8 cellular contexts compared by ENCODE assay signal in the genomic region with DNA sequence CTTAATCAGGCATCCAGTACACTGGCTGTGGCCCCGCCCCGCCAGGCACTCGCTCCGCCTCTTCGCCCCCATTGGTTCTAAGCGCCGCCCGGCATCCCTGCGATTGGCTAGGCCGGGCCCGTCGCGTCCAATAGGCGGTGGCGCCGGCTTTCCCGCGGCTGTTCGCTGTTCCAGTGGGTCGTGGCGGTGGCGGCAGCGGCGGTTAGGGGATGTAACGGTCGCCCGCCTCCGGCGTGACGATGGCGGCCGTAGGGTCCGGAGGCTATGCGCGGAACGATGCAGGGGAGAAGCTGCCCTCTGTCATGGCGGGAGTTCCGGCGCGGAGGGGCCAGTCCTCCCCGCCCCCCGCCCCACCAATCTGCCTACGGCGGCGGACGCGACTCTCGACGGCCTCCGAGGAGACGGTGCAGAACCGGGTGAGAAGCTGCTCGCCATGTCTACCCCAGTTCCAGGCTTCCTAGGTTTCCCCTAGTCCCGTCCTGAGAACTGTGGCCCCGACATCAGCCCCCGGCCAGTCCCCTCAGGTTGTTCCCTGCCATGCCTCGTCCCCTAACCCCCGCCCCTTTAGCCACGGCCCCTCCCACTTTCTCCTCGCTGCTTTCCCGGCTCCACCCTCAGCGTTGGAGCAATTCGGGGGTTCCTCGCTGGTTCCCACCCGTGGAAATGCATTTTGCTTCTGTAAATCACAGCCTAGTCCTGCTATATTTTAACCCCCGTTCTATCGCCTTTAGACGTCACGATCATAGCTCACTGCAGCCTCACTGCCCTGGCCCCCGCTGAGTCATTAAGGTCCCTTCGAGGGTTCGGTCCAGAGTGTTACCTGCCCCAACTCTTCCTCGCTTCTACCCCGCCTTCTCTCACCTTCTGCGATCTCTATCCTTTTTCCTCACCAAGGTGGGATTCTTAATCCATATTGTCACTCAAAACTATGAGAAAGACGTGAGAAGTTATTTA. TPM values are rescaled to one million over a fixed set of nuclear protein-coding genes. Genes with fewer than 3 reads are reported as not detected.
DNase-seq lines count a peak whose midpoint lies in the region; TF ChIP-seq lines count a peak whose summit lies in the region.

WDR62 (plus strand) TSS at position 165 of the 954 bp plus-strand sequence; CDS start at position 240, 75 bp downstream.

- intact Hi-C loops in activated T-helper 1 cell treated with anti-CD3 and anti-CD28 coated beads, Interleukin-12 subunit alpha, Interleukin-12 subunit beta, Interleukin-2, Interleukin-4 antibody, amounts not matched to agents 30 ng/mL and 10 ng/mL and 1 ng/mL, durations not matched to agents 14 hours and 24 hours and 36 hours (cut with micrococcal nuclease), result loop anchor here (1.0 to 10.0 kb wide), 14 partner anchors 38 to 800 kb away; partner anchors contain the start of genes ALKBH6, NFKBID, PSENEN and SDHAF1

- H3K4me3 Mint-ChIP-seq in activated T-helper 1 cell treated with anti-CD3 and anti-CD28 coated beads, Interleukin-12 subunit alpha, Interleukin-12 subunit beta, Interleukin-2, Interleukin-4 antibody, amounts not matched to agents 30 ng/mL and 10 ng/mL and 1 ng/mL, durations not matched to agents 14 hours and 24 hours and 36 hours, result peak within 1 kb of the TSS; percentile 99

- H3K4me3 ChIP-seq in neural cell (ENCODE audit: low read length) (peak within 1 kb of the TSS; percentile 85), stomach smooth muscle (ENCODE audit: low read length in 2 of 2) (peak within 1 kb of the TSS; percentile 88 to 91)

- peaks cover 45% of the 10 kb centered on the region for H3K4me1 Mint-ChIP-seq in activated T-helper 1 cell treated with anti-CD3 and anti-CD28 coated beads, Interleukin-12 subunit alpha, Interleukin-12 subunit beta, Interleukin-2, Interleukin-4 antibody, amounts not matched to agents 30 ng/mL and 10 ng/mL and 1 ng/mL, durations not matched to agents 14 hours and 24 hours and 36 hours (ENCODE audit: low read depth)

- TF ChIP-seq CTCF in neural cell (IDR thresholded peaks at IDR 0.05; ENCODE audit: poor library complexity, severe bottlenecking), result no peak

- peaks cover 9% of the 10 kb centered on the region for H3K36me3 Mint-ChIP-seq in activated T-helper 1 cell treated with anti-CD3 and anti-CD28 coated beads, Interleukin-12 subunit alpha, Interleukin-12 subunit beta, Interleukin-2, Interleukin-4 antibody, amounts not matched to agents 30 ng/mL and 10 ng/mL and 1 ng/mL, durations not matched to agents 14 hours and 24 hours and 36 hours (ENCODE audit: low read depth)

- H3K27ac Mint-ChIP-seq in activated T-helper 1 cell treated with anti-CD3 and anti-CD28 coated beads, Interleukin-12 subunit alpha, Interleukin-12 subunit beta, Interleukin-2, Interleukin-4 antibody, amounts not matched to agents 30 ng/mL and 10 ng/mL and 1 ng/mL, durations not matched to agents 14 hours and 24 hours and 36 hours, result peak within 1 kb of the TSS; percentile 96

- H3K27me3 ChIP-seq in neural cell (ENCODE audit: insufficient read depth, low read depth, low read length), result no peaks in the 10 kb centered on the region
- no peaks in the 10 kb centered on the region for H3K27me3 ChIP-seq in stomach smooth muscle (ENCODE audit: control insufficient read depth in 1 of 2, insufficient read depth in 2 of 2, low read length in 2 of 2)

- H4K20me1 ChIP-seq in neural cell (ENCODE audit: insufficient read depth), result no peaks in the 10 kb centered on the region

- peak; percentile 97 for DNase-seq in Daoy (ENCODE audit: low read depth)
- DNase-seq in H4 (ENCODE audit: low spot score), result peak; percentile 95
- DNase-seq in LoVo (ENCODE audit: low spot score), result peak; percentile 93
- peak; percentile 92 for DNase-seq in RPMI8226
- DNase-seq in activated T-helper 1 cell treated with anti-CD3 and anti-CD28 coated beads, Interleukin-12 subunit alpha, Interleukin-12 subunit beta, Interleukin-2, Interleukin-4 antibody, amounts not matched to agents 30 ng/mL and 10 ng/mL and 1 ng/mL, durations not matched to agents 14 hours and 24 hours and 36 hours (ENCODE audit: low spot score), result peak; percentile 93
- DNase-seq in fibroblast of gingiva (ENCODE audit: low read depth), result peak; percentile 89

- H3K9ac ChIP-seq in neural cell (ENCODE audit: low read length), result peak within 1 kb of the TSS; percentile 78
- H3K9ac ChIP-seq in stomach smooth muscle (ENCODE audit: low read length in 2 of 2), result peak within 1 kb of the TSS; percentile 63 to 84

- H2AFZ ChIP-seq in neural cell (ENCODE audit: low read depth, low read length), result peak within 1 kb of the TSS; percentile 89

- no peaks in the 10 kb centered on the region for H3K9me2 ChIP-seq in neural cell (ENCODE audit: insufficient read depth, low read length)

- H3K27ac ChIP-seq in neural cell (ENCODE audit: low read length) (peak within 1 kb of the TSS; percentile 91), stomach smooth muscle (ENCODE audit: low read length) (peak within 1 kb of the TSS; percentile 89)

- no peaks in the 10 kb centered on the region for H3F3A ChIP-seq in neural cell (ENCODE audit: insufficient read depth, low read length, poor library complexity, severe bottlenecking)

- H3K4me1 ChIP-seq in stomach smooth muscle (ENCODE audit: control insufficient read depth, insufficient read depth, low read length), result peaks cover 14% of the 10 kb centered on the region

- no peaks in the 10 kb centered on the region for H3K27me3 Mint-ChIP-seq in activated T-helper 1 cell treated with anti-CD3 and anti-CD28 coated beads, Interleukin-12 subunit alpha, Interleukin-12 subunit beta, Interleukin-2, Interleukin-4 antibody, amounts not matched to agents 30 ng/mL and 10 ng/mL and 1 ng/mL, durations not matched to agents 14 hours and 24 hours and 36 hours (ENCODE audit: insufficient read depth)

- TF ChIP-seq RAD21 in neural cell (conservative IDR thresholded peaks at IDR 0.05), result no peak

- H3K9me3 ChIP-seq in neural cell (ENCODE audit: low read length) (no peaks in the 10 kb centered on the region), stomach smooth muscle (ENCODE audit: control insufficient read depth in 2 of 2, low read length in 2 of 2) (no peaks in the 10 kb centered on the region)

- peak within 1 kb of the TSS; percentile 81 for H3K4me2 ChIP-seq in neural cell (ENCODE audit: low read length)

- H3K36me3 ChIP-seq in neural cell (ENCODE audit: insufficient read depth, low read length), result no peaks in the 10 kb centered on the region
- H3K36me3 ChIP-seq in stomach smooth muscle (ENCODE audit: control insufficient read depth in 2 of 2, insufficient read depth in 2 of 2, low read length in 2 of 2), result no peaks in the 10 kb centered on the region

- no peaks in the 10 kb centered on the region for H3K9me3 Mint-ChIP-seq in activated T-helper 1 cell treated with anti-CD3 and anti-CD28 coated beads, Interleukin-12 subunit alpha, Interleukin-12 subunit beta, Interleukin-2, Interleukin-4 antibody, amounts not matched to agents 30 ng/mL and 10 ng/mL and 1 ng/mL, durations not matched to agents 14 hours and 24 hours and 36 hours

- TF ChIP-seq EP300 in neural cell (conservative IDR thresholded peaks at IDR 0.05; ENCODE audit: poor library complexity, severe bottlenecking), result no peak

- H3K79me2 ChIP-seq in neural cell (replicated peaks; ENCODE audit: insufficient read depth, low read length), result peaks cover 9% of the 10 kb centered on the region

TF ChIP-seq in neural cell, 6 proteins besides CTCF, POLR2A, EP300 and RAD21:
- TF ChIP-seq, protein P1, sequence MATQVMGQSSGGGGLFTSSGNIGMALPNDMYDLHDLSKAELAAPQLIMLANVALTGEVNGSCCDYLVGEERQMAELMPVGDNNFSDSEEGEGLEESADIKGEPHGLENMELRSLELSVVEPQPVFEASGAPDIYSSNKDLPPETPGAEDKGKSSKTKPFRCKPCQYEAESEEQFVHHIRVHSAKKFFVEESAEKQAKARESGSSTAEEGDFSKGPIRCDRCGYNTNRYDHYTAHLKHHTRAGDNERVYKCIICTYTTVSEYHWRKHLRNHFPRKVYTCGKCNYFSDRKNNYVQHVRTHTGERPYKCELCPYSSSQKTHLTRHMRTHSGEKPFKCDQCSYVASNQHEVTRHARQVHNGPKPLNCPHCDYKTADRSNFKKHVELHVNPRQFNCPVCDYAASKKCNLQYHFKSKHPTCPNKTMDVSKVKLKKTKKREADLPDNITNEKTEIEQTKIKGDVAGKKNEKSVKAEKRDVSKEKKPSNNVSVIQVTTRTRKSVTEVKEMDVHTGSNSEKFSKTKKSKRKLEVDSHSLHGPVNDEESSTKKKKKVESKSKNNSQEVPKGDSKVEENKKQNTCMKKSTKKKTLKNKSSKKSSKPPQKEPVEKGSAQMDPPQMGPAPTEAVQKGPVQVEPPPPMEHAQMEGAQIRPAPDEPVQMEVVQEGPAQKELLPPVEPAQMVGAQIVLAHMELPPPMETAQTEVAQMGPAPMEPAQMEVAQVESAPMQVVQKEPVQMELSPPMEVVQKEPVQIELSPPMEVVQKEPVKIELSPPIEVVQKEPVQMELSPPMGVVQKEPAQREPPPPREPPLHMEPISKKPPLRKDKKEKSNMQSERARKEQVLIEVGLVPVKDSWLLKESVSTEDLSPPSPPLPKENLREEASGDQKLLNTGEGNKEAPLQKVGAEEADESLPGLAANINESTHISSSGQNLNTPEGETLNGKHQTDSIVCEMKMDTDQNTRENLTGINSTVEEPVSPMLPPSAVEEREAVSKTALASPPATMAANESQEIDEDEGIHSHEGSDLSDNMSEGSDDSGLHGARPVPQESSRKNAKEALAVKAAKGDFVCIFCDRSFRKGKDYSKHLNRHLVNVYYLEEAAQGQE (IDR thresholded peaks at IDR 0.05; ENCODE audit: borderline replicate concordance), result no peak
- no peak for TF ChIP-seq EZH2 (IDR thresholded peaks at IDR 0.05; ENCODE audit: borderline replicate concordance, insufficient read depth, low read length, poor library complexity, severe bottlenecking)
- no peak for TF ChIP-seq SMC3 (conservative IDR thresholded peaks at IDR 0.05; ENCODE audit: poor library complexity)
- TF ChIP-seq MXI1 (conservative IDR thresholded peaks at IDR 0.05; ENCODE audit: poor library complexity, severe bottlenecking), result peak; percentile 100
- TF ChIP-seq TAF1 (IDR thresholded peaks at IDR 0.05; ENCODE audit: low read depth), result no peak

RNA-seq across cellular contexts. Expression of gene WDR62, which starts in this region (rescaled TPM):
- 14.6 and 19.8 TPM in 2 replicates for total RNA-seq in Daoy (2014; rRNA removed; shearing (Covaris generic))
- total RNA-seq in H4 (2014; rRNA removed; shearing (Covaris generic)), result 21.5 and 21.9 TPM in 2 replicates
- 22.0 and 24.9 TPM in 2 replicates for total RNA-seq in activated T-helper 1 cell treated with anti-CD3 and anti-CD28 coated beads, Interleukin-12 subunit alpha, Interleukin-12 subunit beta, Interleukin-2, Interleukin-4 antibody, amounts not matched to agents 30 ng/mL and 10 ng/mL and 1 ng/mL, durations not matched to agents 14 hours and 24 hours and 36 hours
- 0.35 and 0.84 TPM in 2 replicates for polyA plus RNA-seq in neural cell
- 0.69 and 0.97 TPM in 2 replicates for polyA minus RNA-seq in neural cell

Comparison
In these comparisons a context has a peak if more than half of its experiments do, and no peak if none do; other contexts are left out.
1. Peak in every context shown above with its lines: DNase-seq, H3K4me3 ChIP-seq and H3K27ac ChIP-seq.